19 cellular contexts compared by ENCODE assay signal in genomic region chr13:22271963-22272362, GRCh38.
"Had no signal": no experiment of that assay in that cellular context is flagged by ENCODE, and none has a peak within 500 bp of the region (broad histone marks: within the 10 kb centered on the region; RNA-seq: fewer than 3 reads in every experiment).

No MANE protein-coding gene starts in this region.

- H3K4me3 ChIP-seq: MG63, SJSA1, SK-N-MC had no signal

- DNase-seq: KBM-7, MG63, NCI-H1092, NCI-H1105 treated with DMSO at 0.1 percent for 48 hours, NCI-H1417 treated with DMSO at 0.1 percent for 48 hours, NCI-H146, NCI-H1694 treated with DMSO at 0.1 percent for 48 hours, NCI-H2081, NCI-H2107, NCI-H2227 treated with DMSO at 0.1 percent for 48 hours, NCI-H524, NCI-H526 treated with DMSO at 0.1 percent for 48 hours, NCI-H774, Right ventricle myocardium superior, RPMI8226, SIG-M5 had no signal

- H3K36me3 ChIP-seq: MG63, SJSA1 had no signal

- H3K9me3 ChIP-seq: MG63, SJSA1 had no signal

- H3K4me1 ChIP-seq: SJSA1 had no signal

- H3K27ac ChIP-seq: SJSA1, SK-N-MC had no signal

- H3K27me3 ChIP-seq: MG63, SJSA1 had no signal

- FAIRE-seq: RCC 7860 had no signal
